ENCODE assay signal across 20 cellular contexts in the genomic region with DNA sequence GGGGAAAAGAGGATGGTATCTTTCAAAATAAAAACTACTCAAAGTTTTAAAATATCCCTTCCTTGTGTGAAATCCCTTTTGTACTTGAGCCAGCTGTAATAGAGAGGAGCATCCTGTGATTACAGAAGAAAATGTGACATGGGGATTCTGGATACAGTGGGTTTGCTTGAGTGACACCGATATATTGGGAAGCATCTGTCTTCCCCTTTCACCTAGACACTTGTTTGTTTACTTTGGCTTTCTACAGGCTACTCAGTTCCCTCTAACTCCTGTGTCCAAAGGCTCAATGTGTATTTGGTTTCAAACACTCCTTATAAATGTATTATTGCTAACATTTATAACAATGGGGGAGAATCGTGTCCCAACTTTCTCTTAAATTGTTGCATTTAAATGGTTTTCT. TPM values are rescaled to one million over a fixed set of nuclear protein-coding genes. Genes with fewer than 3 reads are reported as not detected.
DNase-seq lines count a peak whose midpoint lies in the region; ATAC-seq, FAIRE-seq and TF ChIP-seq lines count a peak whose summit lies in the region.
"Had no signal": no experiment of that assay in that cellular context is flagged by ENCODE, and none has a peak within 500 bp of the region (broad histone marks: within the 10 kb centered on the region; RNA-seq: fewer than 3 reads in every experiment).

No MANE protein-coding gene starts in this region.

- H3K4me3 ChIP-seq in HEK293 (ENCODE audit: low read depth, low read length), result no peak overlapping the region
- H3K4me3 ChIP-seq in astrocyte (ENCODE audit: insufficient read depth, low read depth, low read length), result no peak overlapping the region
- H3K4me3 ChIP-seq in psoas muscle, result peak overlapping the region; percentile 35
- H3K4me3 ChIP-seq: MG63 had no signal

- intact Hi-C loops in psoas muscle (cut with DNase I), result loop anchor here in 1 of 2 donors (5.0 kb wide), 1 partner anchor 44 kb away; no protein-coding TSS in a partner anchor

- H2AFZ ChIP-seq in astrocyte (ENCODE audit: low read depth, low read length), result no peak overlapping the region

- no peaks in the 10 kb centered on the region for H4K20me1 ChIP-seq in astrocyte (ENCODE audit: insufficient read depth, low read length)

- no peak overlapping the region for H3K27ac ChIP-seq in HEK293 (ENCODE audit: extremely low read depth, low read depth, low read length)
- H3K27ac ChIP-seq in astrocyte (ENCODE audit: low read depth, low read length), result no peak overlapping the region
- peak overlapping the region; percentile 90 for H3K27ac ChIP-seq in psoas muscle
- H3K27ac ChIP-seq: HL-60 had no signal

- TF ChIP-seq CTCF in HEK293 (tag by site-specific recombination; IDR thresholded peaks at IDR 0.05), result no peak
- TF ChIP-seq CTCF in astrocyte (IDR thresholded peaks at IDR 0.05; ENCODE audit: insufficient read depth, low read depth, low read length), result no peak
- no peak for TF ChIP-seq CTCF in psoas muscle (IDR thresholded peaks at IDR 0.05)

- no peaks in the 10 kb centered on the region for H3K27me3 Mint-ChIP-seq in astrocyte (ENCODE audit: low read depth, unreplicated experiment)

- no peak overlapping the region for H3K4me3 Mint-ChIP-seq in astrocyte (ENCODE audit: unreplicated experiment)
- H3K4me3 Mint-ChIP-seq: CD14-positive monocyte had no signal

- H3K27ac Mint-ChIP-seq in astrocyte (ENCODE audit: unreplicated experiment), result no peak overlapping the region
- H3K27ac Mint-ChIP-seq: CD14-positive monocyte had no signal

- H3K4me1 Mint-ChIP-seq in astrocyte (ENCODE audit: low read depth, unreplicated experiment), result peaks cover 13% of the 10 kb centered on the region

- no peak overlapping the region for H3K4me2 ChIP-seq in astrocyte (ENCODE audit: low read length)

- peak; percentile 63 for FAIRE-seq in astrocyte (lab: Jason Lieb, UNC)

- H3K36me3 ChIP-seq in HEK293 (ENCODE audit: control insufficient read depth in 2 of 2, insufficient read depth in 1 of 2, low read length in 2 of 2) (no peaks in the 10 kb centered on the region), astrocyte (ENCODE audit: insufficient read depth, low read length) (no peaks in the 10 kb centered on the region), psoas muscle (ENCODE audit: insufficient read depth in 1 of 2, low read depth in 1 of 2) (peaks cover 0 to 8% of the 10 kb centered on the region in 2 donors)
- H3K36me3 ChIP-seq: MG63 had no signal

- no peaks in the 10 kb centered on the region for H3K9me3 Mint-ChIP-seq in astrocyte (ENCODE audit: unreplicated experiment)
- H3K9me3 Mint-ChIP-seq: CD14-positive monocyte had no signal

- H3K4me1 ChIP-seq in HEK293 (ENCODE audit: control insufficient read depth, insufficient read depth, low read length) (peaks cover 8% of the 10 kb centered on the region), astrocyte (ENCODE audit: insufficient read depth, low read length) (no peaks in the 10 kb centered on the region), psoas muscle (peaks cover 60% of the 10 kb centered on the region)

- H3K79me2 ChIP-seq in astrocyte (ENCODE audit: insufficient read depth, low read length), result no peaks in the 10 kb centered on the region

- ATAC-seq in psoas muscle (peak; percentile 90 to 91 (median 91)), GM19328 (IDR thresholded peaks at IDR 0.05; ENCODE audit: unreplicated experiment) (no peak)

- H3K9me3 ChIP-seq in HEK293 (ENCODE audit: control insufficient read depth, insufficient read depth, low read depth, low read length) (no peaks in the 10 kb centered on the region), astrocyte (ENCODE audit: insufficient read depth, low read depth, low read length) (no peaks in the 10 kb centered on the region), psoas muscle (no peaks in the 10 kb centered on the region)
- H3K9me3 ChIP-seq: MG63 had no signal

- 14 to 29% (median 19%) methylated on average over 2 of the region's 2 CpGs for WGBS in psoas muscle, 3 donors

- no peak overlapping the region for H3K9ac ChIP-seq in astrocyte (ENCODE audit: low read length)

- CTCF ChIA-PET in HEK293 (lab: Yijun Ruan, JAX), result interaction anchor here (1.3 kb wide), 1 partner anchor 15 kb away, joined by 3 read pairs; no protein-coding TSS in a partner anchor

- H3K27me3 ChIP-seq in astrocyte (ENCODE audit: insufficient read depth, low read length) (no peaks in the 10 kb centered on the region), psoas muscle (ENCODE audit: insufficient read depth in 3 of 3, low read length in 2 of 3) (no peaks in the 10 kb centered on the region)
- H3K27me3 ChIP-seq: MG63 had no signal

- H3K36me3 Mint-ChIP-seq in astrocyte (ENCODE audit: low read depth, unreplicated experiment), result no peaks in the 10 kb centered on the region

- POLR2A ChIA-PET in HEK293 (lab: Yijun Ruan, JAX), result no interaction called here

- DNase-seq in NCI-H2171 treated with DMSO at 0.1 percent for 48 hours (lab: John Stamatoyannopoulos, UW), result peak; percentile 35
- DNase-seq in NCI-H2171 (lab: John Stamatoyannopoulos, UW), result no peak
- no peak for DNase-seq in astrocyte (ENCODE audit: low read depth)
- DNase-seq in psoas muscle, result no peak
- no peak for DNase-seq in GF-D8 (lab: John Stamatoyannopoulos, UW)
- DNase-seq in NCI-H524 treated with DMSO at 0.1 percent for 48 hours (lab: John Stamatoyannopoulos, UW), result no peak
- DNase-seq: 8988T, DMS79 treated with DMSO at 0.1 percent for 48 hours, H7, IMR-90, Karpas-422, MG63, NCI-H1105, NCI-H2081 treated with DMSO at 0.1 percent for 48 hours, NCI-H226, SW 1271 had no signal

TF ChIP-seq in HEK293, 187 proteins besides CTCF, POLR2A, EP300 and RAD21:
- TF ChIP-seq, protein P1, sequence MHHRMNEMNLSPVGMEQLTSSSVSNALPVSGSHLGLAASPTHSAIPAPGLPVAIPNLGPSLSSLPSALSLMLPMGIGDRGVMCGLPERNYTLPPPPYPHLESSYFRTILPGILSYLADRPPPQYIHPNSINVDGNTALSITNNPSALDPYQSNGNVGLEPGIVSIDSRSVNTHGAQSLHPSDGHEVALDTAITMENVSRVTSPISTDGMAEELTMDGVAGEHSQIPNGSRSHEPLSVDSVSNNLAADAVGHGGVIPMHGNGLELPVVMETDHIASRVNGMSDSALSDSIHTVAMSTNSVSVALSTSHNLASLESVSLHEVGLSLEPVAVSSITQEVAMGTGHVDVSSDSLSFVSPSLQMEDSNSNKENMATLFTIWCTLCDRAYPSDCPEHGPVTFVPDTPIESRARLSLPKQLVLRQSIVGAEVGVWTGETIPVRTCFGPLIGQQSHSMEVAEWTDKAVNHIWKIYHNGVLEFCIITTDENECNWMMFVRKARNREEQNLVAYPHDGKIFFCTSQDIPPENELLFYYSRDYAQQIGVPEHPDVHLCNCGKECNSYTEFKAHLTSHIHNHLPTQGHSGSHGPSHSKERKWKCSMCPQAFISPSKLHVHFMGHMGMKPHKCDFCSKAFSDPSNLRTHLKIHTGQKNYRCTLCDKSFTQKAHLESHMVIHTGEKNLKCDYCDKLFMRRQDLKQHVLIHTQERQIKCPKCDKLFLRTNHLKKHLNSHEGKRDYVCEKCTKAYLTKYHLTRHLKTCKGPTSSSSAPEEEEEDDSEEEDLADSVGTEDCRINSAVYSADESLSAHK (tag by site-specific recombination; IDR thresholded peaks at IDR 0.05), result no peak
- TF ChIP-seq ZNF843 (tag by site-specific recombination; IDR thresholded peaks at IDR 0.05) (peak; percentile 68), MZF1 (tag by site-specific recombination; IDR thresholded peaks at IDR 0.05; ENCODE audit: borderline replicate concordance) (peak; percentile 77; the same call in 1 of the 2 replicates), ZNF292 (tag by site-specific recombination; IDR thresholded peaks at IDR 0.05; ENCODE audit: borderline replicate concordance, low read depth) (no peak), OSR2 (tag by site-specific recombination; IDR thresholded peaks at IDR 0.05) (0 out of 2 replicates have a peak, but pooled peaks have one; percentile 31), ZNF211 (tag by site-specific recombination; IDR thresholded peaks at IDR 0.05; ENCODE audit: low read depth) (no peak), WT1 (tag by site-specific recombination; IDR thresholded peaks at IDR 0.05) (peak; percentile 71)
- TF ChIP-seq, protein P2, sequence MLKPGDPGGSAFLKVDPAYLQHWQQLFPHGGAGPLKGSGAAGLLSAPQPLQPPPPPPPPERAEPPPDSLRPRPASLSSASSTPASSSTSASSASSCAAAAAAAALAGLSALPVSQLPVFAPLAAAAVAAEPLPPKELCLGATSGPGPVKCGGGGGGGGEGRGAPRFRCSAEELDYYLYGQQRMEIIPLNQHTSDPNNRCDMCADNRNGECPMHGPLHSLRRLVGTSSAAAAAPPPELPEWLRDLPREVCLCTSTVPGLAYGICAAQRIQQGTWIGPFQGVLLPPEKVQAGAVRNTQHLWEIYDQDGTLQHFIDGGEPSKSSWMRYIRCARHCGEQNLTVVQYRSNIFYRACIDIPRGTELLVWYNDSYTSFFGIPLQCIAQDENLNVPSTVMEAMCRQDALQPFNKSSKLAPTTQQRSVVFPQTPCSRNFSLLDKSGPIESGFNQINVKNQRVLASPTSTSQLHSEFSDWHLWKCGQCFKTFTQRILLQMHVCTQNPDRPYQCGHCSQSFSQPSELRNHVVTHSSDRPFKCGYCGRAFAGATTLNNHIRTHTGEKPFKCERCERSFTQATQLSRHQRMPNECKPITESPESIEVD (tag by site-specific recombination; IDR thresholded peaks at IDR 0.05), result 0 out of 2 replicates have a peak, but pooled peaks have one; percentile 31

RNA-seq across cellular contexts. Expression of a gene that starts 24.4 kb away (rescaled TPM):
- total RNA-seq in astrocyte (6.0 and 6.1 TPM in 2 replicates), psoas muscle (10 to 100 TPM; 12.0 to 39.2 (median 23.1) TPM)
- 10 to 100 TPM in 1 of 3 donors, 1 to 10 TPM in 1, under 1 TPM in 1; 0.90 to 11.7 (median 4.9) TPM for polyA plus RNA-seq in psoas muscle
- total RNA-seq: H7 had no signal
